ENCODE assay signal across 14 cellular contexts in the genomic region with DNA sequence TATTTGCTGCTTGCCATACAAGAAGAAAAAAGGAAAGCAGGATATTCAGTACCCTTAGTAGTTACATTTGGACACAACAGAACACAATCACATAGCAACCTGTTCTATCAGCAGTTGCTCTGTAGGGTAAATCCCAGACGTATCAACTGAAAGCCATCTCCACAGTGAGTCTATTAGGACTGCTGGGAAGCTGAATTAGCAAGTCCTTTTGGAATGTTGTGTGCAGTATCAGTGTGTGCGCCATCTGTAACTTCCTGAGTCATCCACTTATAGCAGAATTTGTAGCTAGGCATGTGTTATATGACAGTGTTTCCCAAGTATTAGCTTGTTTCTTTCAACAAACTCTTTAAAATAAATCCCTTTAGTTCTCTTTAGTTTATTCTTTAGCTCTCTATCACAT. TPM values are rescaled to one million over a fixed set of nuclear protein-coding genes. Genes with fewer than 3 reads are reported as not detected.
A peak's percentile ranks its signal among the peaks of the same experiment; 100 is the strongest.
DNase-seq lines count a peak whose midpoint lies in the region; ATAC-seq and TF ChIP-seq lines count a peak whose summit lies in the region.
"Had no signal": no experiment of that assay in that cellular context is flagged by ENCODE, and none has a peak within 500 bp of the region (broad histone marks: within the 10 kb centered on the region; RNA-seq: fewer than 3 reads in every experiment).

No MANE protein-coding gene starts in this region.

- intact Hi-C loops in MCF 10A (cut with micrococcal nuclease) (no loop called here), breast epithelium (cut with DNase I; ENCODE audit: low total_unique reads) (no loop called here), Panc1 (cut with micrococcal nuclease; ENCODE audit: unreplicated experiment) (no loop called here)

- H3K36me3 Mint-ChIP-seq in MCF 10A (ENCODE audit: insufficient read depth, unreplicated experiment), result no peaks in the 10 kb centered on the region

- peak; percentile 40 for DNase-seq in MCF 10A (ENCODE audit: unreplicated experiment)
- no peak for DNase-seq in breast epithelium (ENCODE audit: low spot score in 2 of 2)
- DNase-seq in Panc1 (ENCODE audit: low read depth, low spot score), result no peak
- peak; percentile 93 for DNase-seq in fibroblast of mammary gland (ENCODE audit: low read depth)
- DNase-seq in smooth muscle cell of the brain vasculature (ENCODE audit: low read depth, low spot score), result peak; percentile 1
- no peak for DNase-seq in NCI-H1105 treated with DMSO at 0.1 percent for 48 hours (lab: John Stamatoyannopoulos, UW)
- no peak for DNase-seq in GOT3 (lab: John Stamatoyannopoulos, UW)
- DNase-seq: activated CD8-positive, alpha-beta memory T cell treated with anti-CD3 and anti-CD28 coated beads, Interleukin-2, amount 50 U/mL, for 48 hours; stimulated activated CD8-positive, alpha-beta memory T cell treated with anti-CD3 and anti-CD28 coated beads, Interleukin-4, amount 100 ng/mL, for 48 hours had no signal

- POLR2A ChIA-PET in MCF 10A (lab: Yijun Ruan, JAX) (interaction anchor here (0.6 kb wide), 1 partner anchor 1578 kb away, joined by 3 read pairs; no protein-coding TSS in a partner anchor), Panc1 (lab: Charles Lee) (interaction anchor here (0.7 kb wide), 1 partner anchor 26 kb away, joined by 3 read pairs; no protein-coding TSS in a partner anchor)

- H3K4me3 ChIP-seq in breast epithelium (no peak overlapping the region), Panc1 (ENCODE audit: low read depth in 2 of 2, low read length in 2 of 2) (no peak overlapping the region), fibroblast of mammary gland (ENCODE audit: control insufficient read depth, low read depth, low read length) (no peak overlapping the region)
- H3K4me3 ChIP-seq: cardiac muscle cell, gastroesophageal sphincter, skin epidermis had no signal

- H3K4me3 Mint-ChIP-seq in MCF 10A (ENCODE audit: unreplicated experiment), result no peak overlapping the region

- in situ Hi-C loops in Panc1 (cut with HindIII; ENCODE audit: low pct_unique_long_range_greater_than_20kb, low sequenced_read_pairs), result no loop called here

- H3K27me3 Mint-ChIP-seq in MCF 10A (ENCODE audit: insufficient read depth, unreplicated experiment), result no peaks in the 10 kb centered on the region

- H3K4me1 Mint-ChIP-seq in MCF 10A (ENCODE audit: insufficient read depth, unreplicated experiment), result no peaks in the 10 kb centered on the region

- no peak for TF ChIP-seq CTCF in MCF 10A (IDR thresholded peaks at IDR 0.05; ENCODE audit: unreplicated experiment)
- no peak for TF ChIP-seq CTCF in breast epithelium (IDR thresholded peaks at IDR 0.05)
- no peak for TF ChIP-seq CTCF in Panc1 (IDR thresholded peaks at IDR 0.05)
- no peak for TF ChIP-seq CTCF in fibroblast of mammary gland (conservative IDR thresholded peaks at IDR 0.05; ENCODE audit: control insufficient read depth, insufficient read depth, low read depth, low read length)

- ATAC-seq in Panc1, result peak; percentile 70; the same call in 1 of the 2 replicates
- no peak for ATAC-seq in GM21381 (IDR thresholded peaks at IDR 0.05; ENCODE audit: unreplicated experiment)
- ATAC-seq: gastroesophageal sphincter had no signal

- H3K27ac ChIP-seq in breast epithelium (no peak overlapping the region), Panc1 (ENCODE audit: low read length) (no peak overlapping the region)
- H3K27ac ChIP-seq: cardiac muscle cell, gastroesophageal sphincter, skin epidermis had no signal

- H3K36me3 ChIP-seq in breast epithelium (peaks cover 5% of the 10 kb centered on the region), Panc1 (ENCODE audit: control insufficient read depth, insufficient read depth, low read length) (no peaks in the 10 kb centered on the region)
- H3K36me3 ChIP-seq: cardiac muscle cell had no signal

- no peaks in the 10 kb centered on the region for H3K9me3 Mint-ChIP-seq in MCF 10A (ENCODE audit: unreplicated experiment)

- TF ChIP-seq POLR2A in breast epithelium (IDR thresholded peaks at IDR 0.05), result no peak

- no peaks in the 10 kb centered on the region for H3K4me1 ChIP-seq in breast epithelium
- H3K4me1 ChIP-seq in Panc1 (ENCODE audit: control insufficient read depth, insufficient read depth, low read length), result no peaks in the 10 kb centered on the region
- H3K4me1 ChIP-seq: gastroesophageal sphincter had no signal

- no peaks in the 10 kb centered on the region for H3K9me3 ChIP-seq in breast epithelium
- no peaks in the 10 kb centered on the region for H3K9me3 ChIP-seq in Panc1 (ENCODE audit: control insufficient read depth, insufficient read depth, low read depth, low read length)
- H3K9me3 ChIP-seq: gastroesophageal sphincter had no signal

- H3K27ac Mint-ChIP-seq in MCF 10A (ENCODE audit: low read depth, unreplicated experiment), result no peak overlapping the region

- BruUV-seq in MCF 10A (replicated peaks; lab: Mats Ljungman, UMichigan), result no TSS peak
- no TSS peak for BruUV-seq in Panc1 (replicated peaks; lab: Mats Ljungman, UMichigan)

- H3K27me3 ChIP-seq in breast epithelium, result no peaks in the 10 kb centered on the region
- H3K27me3 ChIP-seq in Panc1 (ENCODE audit: control insufficient read depth, insufficient read depth, low read length), result no peaks in the 10 kb centered on the region; the same call in 1 of the 2 replicates
- H3K27me3 ChIP-seq: cardiac muscle cell, gastroesophageal sphincter had no signal

- CTCF ChIA-PET in MCF 10A (lab: Yijun Ruan, JAX) (interaction anchor here (0.5 kb wide), 2 partner anchors 311 to 524 kb away, joined by 3 to 5 read pairs; no protein-coding TSS in a partner anchor), Panc1 (lab: Charles Lee) (no interaction called here)

RNA-seq across cellular contexts. Expression of a gene that starts 21.3 kb away (rescaled TPM):
- 2.2 and 3.2 TPM in 2 replicates for total RNA-seq in MCF 10A (2022)
- 10 to 100 TPM in 2 of 3 donors, 1 to 10 TPM in 1; 3.4 to 15.4 (median 14.0) TPM for total RNA-seq in breast epithelium
- total RNA-seq in Panc1 (2021; ENCODE audit: unreplicated experiment), result 1.3 TPM
- 1.3 TPM for polyA plus RNA-seq in Panc1 (2012; ENCODE audit: insufficient read length)

RNA-seq across cellular contexts. Expression of a gene that starts 28.0 kb away (rescaled TPM):
- 56.1 and 56.9 TPM in 2 replicates for total RNA-seq in MCF 10A (2022)
- 10 to 100 TPM; 67.8 to 89.3 (median 77.0) TPM for total RNA-seq in breast epithelium
- 72.7 TPM for total RNA-seq in Panc1 (2021; ENCODE audit: unreplicated experiment)
- polyA plus RNA-seq in Panc1 (2012; ENCODE audit: insufficient read length), result 51.8 TPM

RNA-seq across cellular contexts. Expression of a gene that starts 28.6 kb away (rescaled TPM):
- 0.21 TPM in 1 of 2 replicates, not detected in the other for total RNA-seq in MCF 10A (2022)
- 1 to 10 TPM; 1.3 to 4.6 (median 3.8) TPM for total RNA-seq in breast epithelium
- total RNA-seq in Panc1 (2021; ENCODE audit: unreplicated experiment), result 0.57 TPM
- 2.4 TPM for polyA plus RNA-seq in Panc1 (2012; ENCODE audit: insufficient read length)
- total RNA-seq: T-helper 1 cell treated with Interleukin-12 subunit alpha and Interleukin-12 subunit beta and Interleukin-4 antibody, amounts not matched to agents 30 ng/mL and 1 ng/mL, for 36 hours had no signal

Comparison
In these comparisons a context has a peak if more than half of its experiments do, and no peak if none do; other contexts are left out.
1. DNase-seq: peak in MCF 10A (single experiment), fibroblast of mammary gland (single experiment) and smooth muscle cell of the brain vasculature (single experiment); none in breast epithelium (0 of 2), Panc1 (single experiment), NCI-H1105 treated with DMSO at 0.1 percent for 48 hours (single experiment) and GOT3 (single experiment).